ENCODE assay signal across 8 cellular contexts in genomic region chr1:6197746-6198427, GRCh38. TPM values are rescaled to one million over a fixed set of nuclear protein-coding genes. Genes with fewer than 3 reads are reported as not detected.
DNase-seq lines count a peak whose midpoint lies in the region; TF ChIP-seq lines count a peak whose summit lies in the region.

No MANE protein-coding gene starts in this region.

- no peak for DNase-seq in ovary
- no peak for DNase-seq in CD14-positive monocyte (ENCODE audit: low spot score)
- no peak for DNase-seq in NCI-H774 (lab: John Stamatoyannopoulos, UW)
- DNase-seq in NCI-H2107 (lab: John Stamatoyannopoulos, UW): no peak
- DNase-seq in NCI-H2081 (lab: John Stamatoyannopoulos, UW): no peak

- H2AFZ ChIP-seq in OCI-LY1 (ENCODE audit: low read length): no peak overlapping the region

- WGBS in ovary, 3 donors: 43 to 55% (median 45%) methylated on average over 6 of the region's 6 CpGs

- H3K4me2 ChIP-seq in DOHH2 (ENCODE audit: low read length) (peak overlapping the region; percentile 80), OCI-LY1 (ENCODE audit: low read length) (peak overlapping the region; percentile 91)

- H3K4me1 ChIP-seq in DOHH2 (ENCODE audit: control insufficient read depth, low read length) (peaks cover 28% of the 10 kb centered on the region), OCI-LY1 (ENCODE audit: insufficient read depth, low read length, severe bottlenecking) (peaks cover 27% of the 10 kb centered on the region), endocrine pancreas (ENCODE audit: control insufficient read depth, insufficient read depth, low read length) (peaks cover 7% of the 10 kb centered on the region), ovary (ENCODE audit: insufficient read depth) (peaks cover 13% of the 10 kb centered on the region)

- peak overlapping the region in 1 of 2 donors; percentile 88 for H3K4me3 Mint-ChIP-seq in CD14-positive monocyte

- TF ChIP-seq EP300 in ovary (IDR thresholded peaks at IDR 0.05): no peak

- no peak overlapping the region; the same call in 1 of the 2 replicates for H3K27ac ChIP-seq in DOHH2 (ENCODE audit: low read depth, low read length)
- H3K27ac ChIP-seq in OCI-LY1 (ENCODE audit: low read depth, low read length, poor library complexity, severe bottlenecking): no peak overlapping the region
- H3K27ac ChIP-seq in ovary: no peak overlapping the region

- peaks cover 64% of the 10 kb centered on the region for H3K36me3 ChIP-seq in DOHH2 (ENCODE audit: control insufficient read depth, low read length)
- H3K36me3 ChIP-seq in OCI-LY1 (ENCODE audit: insufficient read depth, low read length): peaks cover 52% of the 10 kb centered on the region
- peaks cover 6% of the 10 kb centered on the region for H3K36me3 ChIP-seq in endocrine pancreas (ENCODE audit: control insufficient read depth, insufficient read depth, low read length)
- no peaks in the 10 kb centered on the region for H3K36me3 ChIP-seq in ovary

- H3K27ac Mint-ChIP-seq in CD14-positive monocyte: peak overlapping the region in 3 of 7 donors; percentile 1 to 81 (median 19)

- H3F3A ChIP-seq in DOHH2 (ENCODE audit: control insufficient read depth, insufficient read depth) (peaks cover 6% of the 10 kb centered on the region), OCI-LY1 (ENCODE audit: insufficient read depth, low read length) (no peaks in the 10 kb centered on the region)

- TF ChIP-seq CTCF in DOHH2 (IDR thresholded peaks at IDR 0.05; ENCODE audit: low read depth, low read length, poor library complexity, severe bottlenecking) (no peak), OCI-LY1 (IDR thresholded peaks at IDR 0.05; ENCODE audit: low read length) (no peak), ovary (IDR thresholded peaks at IDR 0.05) (no peak), CD14-positive monocyte (IDR thresholded peaks at IDR 0.05) (no peak)

- peaks cover 5 to 10% (median 6%) of the 10 kb centered on the region in 3 donors for H3K27me3 Mint-ChIP-seq in CD14-positive monocyte (ENCODE audit: low read depth in 3 of 3)

- H3K79me2 ChIP-seq in DOHH2 (ENCODE audit: control insufficient read depth, low read length) (peaks cover 74% of the 10 kb centered on the region), OCI-LY1 (ENCODE audit: insufficient read depth, low read length) (peaks cover 40% of the 10 kb centered on the region)

- H3K27me3 ChIP-seq in DOHH2 (ENCODE audit: control insufficient read depth, low read length) (no peaks in the 10 kb centered on the region), OCI-LY1 (ENCODE audit: insufficient read depth, low read length) (no peaks in the 10 kb centered on the region), endocrine pancreas (ENCODE audit: control insufficient read depth, insufficient read depth, low read length) (no peaks in the 10 kb centered on the region), ovary (no peaks in the 10 kb centered on the region)

- intact Hi-C loops in ovary (cut with DNase I) (no loop called here), CD14-positive monocyte (cut with micrococcal nuclease) (loop anchor here in 1 of 2 donors (2.0 to 5.0 kb wide), 2 partner anchors 37 to 206 kb away; partner anchors contain the start of genes ICMT and NPHP4)

- H3K36me3 Mint-ChIP-seq in CD14-positive monocyte: peaks cover 37 to 48% of the 10 kb centered on the region in 2 donors

- peak overlapping the region; percentile 96 for H3K9ac ChIP-seq in OCI-LY1 (ENCODE audit: low read length)
- H3K9ac ChIP-seq in endocrine pancreas (ENCODE audit: control insufficient read depth, insufficient read depth, low read length): no peak overlapping the region

- H4K20me1 ChIP-seq in DOHH2 (ENCODE audit: control insufficient read depth, insufficient read depth, low read depth, low read length) (peaks cover 14% of the 10 kb centered on the region; the same call in 1 of the 2 replicates), OCI-LY1 (ENCODE audit: insufficient read depth, low read length) (peaks cover 2% of the 10 kb centered on the region; the same call in 1 of the 2 replicates)

- peaks cover 27% of the 10 kb centered on the region for H3K4me1 Mint-ChIP-seq in CD14-positive monocyte

- H3K9me2 ChIP-seq in DOHH2 (replicated peaks; ENCODE audit: control insufficient read depth, low read length) (no peaks in the 10 kb centered on the region), OCI-LY1 (ENCODE audit: low read depth, low read length) (no peaks in the 10 kb centered on the region)

- no peaks in the 10 kb centered on the region for H3K9me3 ChIP-seq in DOHH2 (ENCODE audit: control insufficient read depth, insufficient read depth, low read length)
- no peaks in the 10 kb centered on the region for H3K9me3 ChIP-seq in OCI-LY1 (ENCODE audit: low read length)
- H3K9me3 ChIP-seq in endocrine pancreas (ENCODE audit: control insufficient read depth, low read length): no peaks in the 10 kb centered on the region
- H3K9me3 ChIP-seq in ovary: no peaks in the 10 kb centered on the region

- no peak for TF ChIP-seq POLR2A in ovary (IDR thresholded peaks at IDR 0.05)

- H3K9me3 Mint-ChIP-seq in CD14-positive monocyte: peaks cover 0 to 6% (median 4%) of the 10 kb centered on the region in 7 donors

- peak overlapping the region; percentile 82 for H3K4me3 ChIP-seq in DOHH2 (ENCODE audit: low read length)
- H3K4me3 ChIP-seq in OCI-LY1 (ENCODE audit: low read depth, low read length, poor library complexity, severe bottlenecking): peak overlapping the region; percentile 92
- H3K4me3 ChIP-seq in endocrine pancreas (ENCODE audit: control insufficient read depth, insufficient read depth, low read length): peak overlapping the region; percentile 87
- H3K4me3 ChIP-seq in ovary: peak overlapping the region; percentile 71

RNA-seq across cellular contexts. Expression of gene RPL22, which starts 1.5 kb away (rescaled TPM):
- 1,000 to 10,000 TPM in 1 of 7 donors, 100 to 1,000 TPM in 6; 379 to 1,097 (median 715) TPM for total RNA-seq in ovary
- polyA plus RNA-seq in ovary (1,000 to 10,000 TPM in 1 of 2 donors, 100 to 1,000 TPM in 1; 619 to 2,062 TPM), CD14-positive monocyte (10 to 100 TPM; 65.6 to 97.2 TPM)

RNA-seq across cellular contexts. Expression of gene RNF207, which starts 8.0 kb away (rescaled TPM):
- total RNA-seq in ovary: 10 to 100 TPM in 2 of 7 donors, 1 to 10 TPM in 5; 2.3 to 24.4 (median 7.8) TPM
- polyA plus RNA-seq in ovary: 1 to 10 TPM; 2.0 to 3.0 TPM
- under 1 TPM in 1 of 2 donors, not detected in 1; 0.10 TPM for polyA plus RNA-seq in CD14-positive monocyte

RNA-seq across cellular contexts. Expression of gene CHD5, which starts 17.8 kb away (rescaled TPM):
- under 1 TPM; under 0.01 to 0.54 (median 0.23) TPM for total RNA-seq in ovary
- polyA plus RNA-seq in ovary (under 1 TPM; 0.12 to 0.29 TPM), CD14-positive monocyte (not detected)

RNA-seq across cellular contexts. Expression of gene ICMT, which starts 37.9 kb away (rescaled TPM):
- 10 to 100 TPM; 13.2 to 39.3 (median 29.9) TPM for total RNA-seq in ovary
- polyA plus RNA-seq in ovary (10 to 100 TPM; 14.8 to 57.9 TPM), CD14-positive monocyte (10 to 100 TPM; 17.0 to 17.3 TPM)

RNA-seq across cellular contexts. Expression of gene HES3, which starts 46.1 kb away (rescaled TPM):
- not detected for total RNA-seq in ovary
- polyA plus RNA-seq in ovary (not detected), CD14-positive monocyte (not detected)

Comparison
In these comparisons a context has a peak if more than half of its experiments do, and no peak if none do; other contexts are left out.
1. RNA of gene RPL22, which starts 1.5 kb away (polyA plus RNA-seq): 619 to 2,062 TPM in ovary; 65.6 to 97.2 TPM in CD14-positive monocyte; every median in the first group is over 4 times any median in the second.
2. Peak in every context shown above with its lines, with median percentiles within 50 percentile points of each other: H3K4me3 ChIP-seq.